In the genomic region with DNA sequence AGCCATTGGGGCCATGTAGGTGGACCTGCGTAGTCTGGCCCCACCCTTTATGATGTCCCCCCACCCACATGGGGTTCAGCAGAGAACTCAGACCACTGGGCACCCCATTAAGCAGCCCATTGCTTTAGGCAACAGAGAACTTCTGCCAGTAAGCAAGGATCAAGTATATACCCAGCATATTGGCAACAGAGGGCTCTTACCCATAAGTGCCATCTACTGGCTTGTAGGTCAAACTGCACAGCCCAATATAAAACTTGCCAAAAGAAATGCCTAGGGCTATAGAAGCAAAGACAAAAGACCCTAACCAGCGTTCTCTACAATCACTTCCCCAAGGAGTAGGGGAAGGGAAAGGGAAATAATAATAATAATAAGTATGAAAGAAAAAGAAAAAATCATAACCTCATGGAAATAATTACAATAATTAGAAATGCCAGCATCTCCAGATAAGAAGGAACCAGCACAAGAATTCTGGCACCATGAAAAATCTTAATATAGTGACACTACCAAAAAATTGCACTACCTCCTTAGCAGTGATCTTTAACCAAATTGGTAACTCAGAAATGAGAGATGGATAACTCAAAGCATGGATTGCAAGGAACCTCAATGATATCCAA, we compare ENCODE assay signal across 9 cellular contexts.
A peak's percentile ranks its signal among the peaks of the same experiment; 100 is the strongest.
DNase-seq lines count a peak whose midpoint lies in the region; ATAC-seq, FAIRE-seq and TF ChIP-seq lines count a peak whose summit lies in the region.
"Had no signal": no experiment of that assay in that cellular context is flagged by ENCODE, and none has a peak within 500 bp of the region (broad histone marks: within the 10 kb centered on the region; RNA-seq: fewer than 3 reads in every experiment).

No MANE protein-coding gene starts in this region.

- ATAC-seq in GM19351 (IDR thresholded peaks at IDR 0.05; ENCODE audit: unreplicated experiment) = peak; percentile 69

- peaks cover 0 to 2% (median 0%) of the 10 kb centered on the region in 7 donors for H3K9me3 Mint-ChIP-seq in CD14-positive monocyte
- H3K9me3 Mint-ChIP-seq in activated T-helper 2 cell treated with anti-CD3 and anti-CD28 coated beads, Interferon-gamma antibody, Interleukin-2, Interleukin-4, amounts not matched to agents 10 μg/mL and 5 μg/mL and 100 μg/mL, durations not matched to agents 14 hours and 24 hours and 36 hours = peaks cover 5% of the 10 kb centered on the region

- no peak overlapping the region for H3K4me3 Mint-ChIP-seq in CD14-positive monocyte
- H3K4me3 Mint-ChIP-seq in activated T-helper 2 cell treated with anti-CD3 and anti-CD28 coated beads, Interferon-gamma antibody, Interleukin-2, Interleukin-4, amounts not matched to agents 10 μg/mL and 5 μg/mL and 100 μg/mL, durations not matched to agents 14 hours and 24 hours and 36 hours (ENCODE audit: low read depth) = no peak overlapping the region

- no peak overlapping the region for H3K27ac Mint-ChIP-seq in CD14-positive monocyte
- no peak overlapping the region for H3K27ac Mint-ChIP-seq in activated T-helper 2 cell treated with anti-CD3 and anti-CD28 coated beads, Interferon-gamma antibody, Interleukin-2, Interleukin-4, amounts not matched to agents 10 μg/mL and 5 μg/mL and 100 μg/mL, durations not matched to agents 14 hours and 24 hours and 36 hours

- no peaks in the 10 kb centered on the region for H3K4me1 Mint-ChIP-seq in CD14-positive monocyte
- no peaks in the 10 kb centered on the region for H3K4me1 Mint-ChIP-seq in activated T-helper 2 cell treated with anti-CD3 and anti-CD28 coated beads, Interferon-gamma antibody, Interleukin-2, Interleukin-4, amounts not matched to agents 10 μg/mL and 5 μg/mL and 100 μg/mL, durations not matched to agents 14 hours and 24 hours and 36 hours (ENCODE audit: low read depth)

- no peak for FAIRE-seq in GM12892 (lab: Jason Lieb, UNC)

- no peak for TF ChIP-seq POLR2A in GM12892 (IDR thresholded peaks at IDR 0.05; ENCODE audit: low read depth, low read length)

- no peak overlapping the region for H3K4me3 ChIP-seq in fibroblast of villous mesenchyme (ENCODE audit: low read depth, low read length)

- DNase-seq in CD14-positive monocyte (ENCODE audit: low spot score) (no peak), NCI-H69 (lab: John Stamatoyannopoulos, UW) (peak; percentile 57), fibroblast of villous mesenchyme (ENCODE audit: low read depth) (peak; percentile 11), ecto neural progenitor cell (ENCODE audit: low spot score) (no peak), GM12892 (ENCODE audit: insufficient read length) (no peak), NCI-H1048 (lab: John Stamatoyannopoulos, UW) (no peak)
- no peak for DNase-seq in activated T-helper 2 cell treated with anti-CD3 and anti-CD28 coated beads, Interferon-gamma antibody, Interleukin-2, Interleukin-4, amounts not matched to agents 10 μg/mL and 5 μg/mL and 100 μg/mL, durations not matched to agents 14 hours and 24 hours and 36 hours (ENCODE audit: low spot score)
- DNase-seq: activated naive CD4-positive, alpha-beta T cell treated with anti-CD3 and anti-CD28 coated beads, Interleukin-2, amount 50 U/mL, for 16 hours had no signal

- intact Hi-C loops in CD14-positive monocyte (cut with micrococcal nuclease) = no loop called here
- intact Hi-C loops in activated T-helper 2 cell treated with anti-CD3 and anti-CD28 coated beads, Interferon-gamma antibody, Interleukin-2, Interleukin-4, amounts not matched to agents 10 μg/mL and 5 μg/mL and 100 μg/mL, durations not matched to agents 14 hours and 24 hours and 36 hours (cut with micrococcal nuclease) = no loop called here

- H3K27me3 Mint-ChIP-seq in CD14-positive monocyte (ENCODE audit: low read depth in 3 of 3) = peaks cover 0 to 2% (median 0%) of the 10 kb centered on the region in 3 donors
- H3K27me3 Mint-ChIP-seq in activated T-helper 2 cell treated with anti-CD3 and anti-CD28 coated beads, Interferon-gamma antibody, Interleukin-2, Interleukin-4, amounts not matched to agents 10 μg/mL and 5 μg/mL and 100 μg/mL, durations not matched to agents 14 hours and 24 hours and 36 hours (ENCODE audit: low read depth) = no peaks in the 10 kb centered on the region

- TF ChIP-seq CTCF in CD14-positive monocyte (IDR thresholded peaks at IDR 0.05) = peak; percentile 12
- TF ChIP-seq CTCF in fibroblast of villous mesenchyme (IDR thresholded peaks at IDR 0.05; ENCODE audit: insufficient read depth, low read depth, low read length) = peak; percentile 56

- H3K36me3 Mint-ChIP-seq in CD14-positive monocyte = no peaks in the 10 kb centered on the region
- no peaks in the 10 kb centered on the region for H3K36me3 Mint-ChIP-seq in activated T-helper 2 cell treated with anti-CD3 and anti-CD28 coated beads, Interferon-gamma antibody, Interleukin-2, Interleukin-4, amounts not matched to agents 10 μg/mL and 5 μg/mL and 100 μg/mL, durations not matched to agents 14 hours and 24 hours and 36 hours (ENCODE audit: low read depth)

Comparison
In these comparisons a context has a peak if more than half of its experiments do, and no peak if none do; other contexts are left out.
1. DNase-seq: peak in NCI-H69 (single experiment) and fibroblast of villous mesenchyme (single experiment); none in CD14-positive monocyte (single experiment), activated T-helper 2 cell treated with anti-CD3 and anti-CD28 coated beads, Interferon-gamma antibody, Interleukin-2, Interleukin-4, amounts not matched to agents 10 μg/mL and 5 μg/mL and 100 μg/mL, durations not matched to agents 14 hours and 24 hours and 36 hours (single experiment), ecto neural progenitor cell (single experiment), GM12892 (single experiment) and NCI-H1048 (single experiment).